In genomic region chr7:149673006-149673405, GRCh38 we compare ENCODE assay signal across 24 cellular contexts.
"Had no signal": no experiment of that assay in that cellular context is flagged by ENCODE, and none has a peak within 500 bp of the region (broad histone marks: within the 10 kb centered on the region; RNA-seq: fewer than 3 reads in every experiment).

No MANE protein-coding gene starts in this region.

- H3K9me3 Mint-ChIP-seq: dendritic cell treated with granulocyte-macrophage colony-stimulating factor and Interleukin-4, amounts not matched to agents 40 ng/mL and 50 ng/mL, for 4 days; effector memory CD8-positive, alpha-beta T cell had no signal

- H3K27ac ChIP-seq: colonic mucosa, epithelial cell of prostate, esophagus squamous epithelium, gastrocnemius medialis, heart right ventricle, left lung, lower lobe of right lung had no signal

- FAIRE-seq: islet of Langerhans, keratinocyte had no signal

- DNase-seq: colonic mucosa; cortex of kidney; effector CD8-positive, alpha-beta T cell; effector memory CD8-positive, alpha-beta T cell; erythroblast; esophagus squamous epithelium; foreskin fibroblast; foreskin melanocyte; gastrocnemius medialis; glutamatergic neuron; head of caudate nucleus; heart right ventricle; hippocampal formation; left cardiac atrium; left lung; left ventricle myocardium superior; lower lobe of right lung; mesenchymal stem cell; midbrain had no signal

- H3K27ac Mint-ChIP-seq: dendritic cell treated with granulocyte-macrophage colony-stimulating factor and Interleukin-4, amounts not matched to agents 40 ng/mL and 50 ng/mL, for 4 days; effector memory CD8-positive, alpha-beta T cell had no signal

- H3K4me3 ChIP-seq: colonic mucosa, esophagus squamous epithelium, gastrocnemius medialis, heart right ventricle, left lung, lower lobe of right lung had no signal

- H3K9me3 ChIP-seq: colonic mucosa, esophagus squamous epithelium, gastrocnemius medialis, heart right ventricle, left lung, lower lobe of right lung had no signal

- H3K27me3 ChIP-seq: colonic mucosa, gastrocnemius medialis, left lung had no signal

- H3K4me3 Mint-ChIP-seq: dendritic cell treated with granulocyte-macrophage colony-stimulating factor and Interleukin-4, amounts not matched to agents 40 ng/mL and 50 ng/mL, for 4 days; effector memory CD8-positive, alpha-beta T cell had no signal

- H3K4me1 ChIP-seq: colonic mucosa, left lung had no signal

- H3K36me3 ChIP-seq: colonic mucosa, esophagus squamous epithelium, gastrocnemius medialis, heart right ventricle, left lung, lower lobe of right lung had no signal

- ATAC-seq: effector memory CD8-positive, alpha-beta T cell; esophagus mucosa; gastrocnemius medialis; heart right ventricle; left cardiac atrium; left lung; left ventricle myocardium superior; lower lobe of right lung had no signal
